In the genomic region with DNA sequence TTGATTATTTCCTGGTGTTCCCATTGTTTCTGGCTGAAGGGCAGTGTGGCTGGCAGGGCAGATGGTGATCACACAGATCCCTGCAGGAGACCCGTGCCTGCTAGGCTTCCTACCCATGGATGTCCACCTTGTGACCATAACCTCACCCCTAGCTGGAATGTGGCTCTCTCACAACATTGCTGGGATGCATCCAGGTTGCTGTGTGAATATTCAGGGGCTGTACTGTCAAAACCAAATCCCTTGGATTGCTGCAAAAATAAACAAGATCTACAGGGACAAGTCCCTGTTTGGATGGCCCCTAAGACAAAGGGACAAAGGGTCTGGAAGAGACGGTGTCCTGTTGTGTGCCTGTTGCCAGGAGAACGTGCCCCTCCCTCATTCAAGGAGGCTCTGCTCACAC, we compare ENCODE assay signal across 23 cellular contexts.
DNase-seq lines count a peak whose midpoint lies in the region; ATAC-seq and TF ChIP-seq lines count a peak whose summit lies in the region.
"Had no signal": no experiment of that assay in that cellular context is flagged by ENCODE, and none has a peak within 500 bp of the region (broad histone marks: within the 10 kb centered on the region; RNA-seq: fewer than 3 reads in every experiment).

No MANE protein-coding gene starts in this region.

- no peak overlapping the region for H3K27ac ChIP-seq in upper lobe of right lung
- H3K27ac ChIP-seq: A549 had no signal

- H3K36me3 ChIP-seq in upper lobe of right lung: no peaks in the 10 kb centered on the region
- H3K36me3 ChIP-seq: HAP-1 had no signal

- no peaks in the 10 kb centered on the region for H3K27me3 ChIP-seq in upper lobe of right lung

- H3K4me1 ChIP-seq in upper lobe of right lung: no peaks in the 10 kb centered on the region
- H3K4me1 ChIP-seq: A549, Caco-2, HAP-1 had no signal

- no peak overlapping the region for H3K4me3 ChIP-seq in upper lobe of right lung
- H3K4me3 ChIP-seq: A549, GM12878, HAP-1 had no signal

- ATAC-seq in Right ventricle myocardium inferior (no peak), upper lobe of right lung (peak; percentile 45), HG03432 (IDR thresholded peaks at IDR 0.05; ENCODE audit: unreplicated experiment) (no peak)
- ATAC-seq: A549, GM12878 had no signal

- no peak for TF ChIP-seq CTCF in upper lobe of right lung (IDR thresholded peaks at IDR 0.05)

- DNase-seq in cardiac septum (ENCODE audit: low spot score) (peak; percentile 26), Right ventricle myocardium inferior (ENCODE audit: missing footprints) (no peak), SW480 (ENCODE audit: low spot score) (peak; percentile 36), iPS-NIHi7 (ENCODE audit: extremely low spot score) (peak; percentile 4), upper lobe of right lung (no peak), glomerular visceral epithelial cell (ENCODE audit: extremely low spot score) (no peak), epidermal melanocyte (ENCODE audit: insufficient read length, low spot score) (no peak)
- DNase-seq: Caco-2; CD4-positive, alpha-beta T cell; DMS153; Kasumi-1; NCI-H1105; NCI-H1694 treated with DMSO at 0.1 percent for 48 hours; NCI-H2107; NCI-H226; NCI-H524; NK-92 treated with Interleukin-12 subunit alpha and Interleukin-12 subunit beta, amount 100 ng/mL, for 24 hours; SHP77; SK-N-SH had no signal

- no peaks in the 10 kb centered on the region for H3K9me3 ChIP-seq in upper lobe of right lung
- H3K9me3 ChIP-seq: A549, Caco-2, HAP-1, SK-N-SH had no signal

- intact Hi-C loops in cardiac septum (cut with DNase I): no loop called here
- intact Hi-C loops in Right ventricle myocardium inferior (cut with DNase I): no loop called here
- intact Hi-C loops in upper lobe of right lung (cut with DNase I): no loop called here

Comparison
In these comparisons a context has a peak if more than half of its experiments do, and no peak if none do; other contexts are left out.
1. DNase-seq: peak in cardiac septum (single experiment), SW480 (single experiment) and iPS-NIHi7 (single experiment); none in Right ventricle myocardium inferior (single experiment), upper lobe of right lung (single experiment), glomerular visceral epithelial cell (single experiment) and epidermal melanocyte (single experiment).